In the genomic region with DNA sequence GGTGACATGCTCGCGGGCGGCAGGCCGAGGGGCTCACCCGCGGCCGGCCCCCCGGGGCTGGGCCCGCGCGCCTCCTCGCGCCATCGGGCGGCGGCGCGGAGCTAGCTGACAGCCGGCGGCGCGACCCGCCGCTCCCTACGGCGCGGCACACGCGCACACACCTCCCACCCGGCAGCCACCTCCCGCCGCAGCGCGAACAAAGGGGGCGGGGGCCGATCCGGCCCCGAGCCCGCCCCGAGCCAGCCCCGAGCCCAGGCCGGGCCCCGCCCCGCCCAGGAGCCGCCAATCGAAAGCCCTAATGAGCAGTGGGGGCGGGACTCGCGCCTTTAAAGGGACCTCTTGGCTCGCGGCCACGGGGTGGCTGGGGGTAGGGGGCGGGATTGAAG, we compare ENCODE assay signal across 8 cellular contexts. TPM values are rescaled to one million over a fixed set of nuclear protein-coding genes. Genes with fewer than 3 reads are reported as not detected.
DNase-seq lines count a peak whose midpoint lies in the region; ATAC-seq, FAIRE-seq and TF ChIP-seq lines count a peak whose summit lies in the region.

A gene with protein sequence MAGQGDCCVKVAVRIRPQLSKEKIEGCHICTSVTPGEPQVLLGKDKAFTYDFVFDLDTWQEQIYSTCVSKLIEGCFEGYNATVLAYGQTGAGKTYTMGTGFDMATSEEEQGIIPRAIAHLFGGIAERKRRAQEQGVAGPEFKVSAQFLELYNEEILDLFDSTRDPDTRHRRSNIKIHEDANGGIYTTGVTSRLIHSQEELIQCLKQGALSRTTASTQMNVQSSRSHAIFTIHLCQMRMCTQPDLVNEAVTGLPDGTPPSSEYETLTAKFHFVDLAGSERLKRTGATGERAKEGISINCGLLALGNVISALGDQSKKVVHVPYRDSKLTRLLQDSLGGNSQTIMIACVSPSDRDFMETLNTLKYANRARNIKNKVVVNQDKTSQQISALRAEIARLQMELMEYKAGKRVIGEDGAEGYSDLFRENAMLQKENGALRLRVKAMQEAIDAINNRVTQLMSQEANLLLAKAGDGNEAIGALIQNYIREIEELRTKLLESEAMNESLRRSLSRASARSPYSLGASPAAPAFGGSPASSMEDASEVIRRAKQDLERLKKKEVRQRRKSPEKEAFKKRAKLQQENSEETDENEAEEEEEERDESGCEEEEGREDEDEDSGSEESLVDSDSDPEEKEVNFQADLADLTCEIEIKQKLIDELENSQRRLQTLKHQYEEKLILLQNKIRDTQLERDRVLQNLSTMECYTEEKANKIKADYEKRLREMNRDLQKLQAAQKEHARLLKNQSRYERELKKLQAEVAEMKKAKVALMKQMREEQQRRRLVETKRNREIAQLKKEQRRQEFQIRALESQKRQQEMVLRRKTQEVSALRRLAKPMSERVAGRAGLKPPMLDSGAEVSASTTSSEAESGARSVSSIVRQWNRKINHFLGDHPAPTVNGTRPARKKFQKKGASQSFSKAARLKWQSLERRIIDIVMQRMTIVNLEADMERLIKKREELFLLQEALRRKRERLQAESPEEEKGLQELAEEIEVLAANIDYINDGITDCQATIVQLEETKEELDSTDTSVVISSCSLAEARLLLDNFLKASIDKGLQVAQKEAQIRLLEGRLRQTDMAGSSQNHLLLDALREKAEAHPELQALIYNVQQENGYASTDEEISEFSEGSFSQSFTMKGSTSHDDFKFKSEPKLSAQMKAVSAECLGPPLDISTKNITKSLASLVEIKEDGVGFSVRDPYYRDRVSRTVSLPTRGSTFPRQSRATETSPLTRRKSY (N-terminal part only) (minus strand): TSS at position 198 of the 386 bp plus-strand sequence. CDS start 331 bp downstream, outside the sequence.

- peak within 1 kb of the TSS; percentile 89 for H3K4me3 Mint-ChIP-seq in activated naive CD4-positive, alpha-beta T cell treated with anti-CD3 and anti-CD28 coated beads, Interleukin-2, amount 50 U/mL, for 24 hours
- H3K4me3 Mint-ChIP-seq in progenitor cell of endocrine pancreas (ENCODE audit: low read depth): peak within 1 kb of the TSS; percentile 75

- H3K4me1 Mint-ChIP-seq in activated naive CD4-positive, alpha-beta T cell treated with anti-CD3 and anti-CD28 coated beads, Interleukin-2, amount 50 U/mL, for 24 hours: peaks cover 72% of the 10 kb centered on the region
- H3K4me1 Mint-ChIP-seq in progenitor cell of endocrine pancreas (ENCODE audit: low read depth): peaks cover 18% of the 10 kb centered on the region

- peaks cover 2% of the 10 kb centered on the region for H3K36me3 Mint-ChIP-seq in activated naive CD4-positive, alpha-beta T cell treated with anti-CD3 and anti-CD28 coated beads, Interleukin-2, amount 50 U/mL, for 24 hours
- H3K36me3 Mint-ChIP-seq in progenitor cell of endocrine pancreas (ENCODE audit: insufficient read depth): no peaks in the 10 kb centered on the region

- peak within 1 kb of the TSS; percentile 58; the same call in 1 of the 2 replicates for H2AFZ ChIP-seq in GM23248
- H2AFZ ChIP-seq in Loucy (ENCODE audit: low read length): peak within 1 kb of the TSS; percentile 58; the same call in 1 of the 2 replicates

- H3K4me3 ChIP-seq in GM23248 (peak within 1 kb of the TSS; percentile 66), Loucy (ENCODE audit: low read length, poor library complexity, severe bottlenecking) (peak within 1 kb of the TSS; percentile 77), heart right ventricle (peak within 1 kb of the TSS; percentile 50 to 69 (median 55))

- WGBS in GM23248 (ENCODE audit: low coverage in 1 of 2, low lambda C conversion rate in 2 of 2, missing lambda C conversion rate in 2 of 2), 2 experiments: 0 to 3% methylated on average over 4 to 26 of the region's 53 CpGs
- 0 to 3% methylated on average over 18 to 53 of the region's 53 CpGs for WGBS in heart right ventricle, 2 donors

- H3K27me3 ChIP-seq in GM23248 (replicated peaks; ENCODE audit: insufficient read depth): peaks cover 4% of the 10 kb centered on the region; the same call in 1 of the 2 replicates
- no peaks in the 10 kb centered on the region for H3K27me3 ChIP-seq in Loucy (ENCODE audit: insufficient read depth, low read length, poor library complexity, severe bottlenecking)
- peaks cover 0 to 15% (median 4%) of the 10 kb centered on the region in 7 donors for H3K27me3 ChIP-seq in heart right ventricle

- H3K79me2 ChIP-seq in GM23248 (ENCODE audit: insufficient read depth): no peaks in the 10 kb centered on the region
- H3K79me2 ChIP-seq in Loucy (ENCODE audit: insufficient read depth, low read length): peaks cover 39% of the 10 kb centered on the region

- no peaks in the 10 kb centered on the region for H3K9me3 ChIP-seq in GM23248 (ENCODE audit: low read depth)
- no peaks in the 10 kb centered on the region for H3K9me3 ChIP-seq in Loucy (ENCODE audit: insufficient read depth, low read depth, low read length)
- no peaks in the 10 kb centered on the region for H3K9me3 ChIP-seq in heart right ventricle

- ATAC-seq in SK-N-SH treated with all-trans-retinoic acid at 6 μM for 48 hours (peak; percentile 85), heart right ventricle (peak; percentile 81 to 92 (median 90))

- intact Hi-C loops in heart right ventricle (cut with DNase I): no loop called here

- peak within 1 kb of the TSS; percentile 88 for H3K27ac Mint-ChIP-seq in activated naive CD4-positive, alpha-beta T cell treated with anti-CD3 and anti-CD28 coated beads, Interleukin-2, amount 50 U/mL, for 24 hours
- peak within 1 kb of the TSS; percentile 46 for H3K27ac Mint-ChIP-seq in progenitor cell of endocrine pancreas

- no peaks in the 10 kb centered on the region for H4K20me1 ChIP-seq in GM23248 (ENCODE audit: insufficient read depth)
- H4K20me1 ChIP-seq in Loucy (ENCODE audit: insufficient read depth, low read length, poor library complexity, severe bottlenecking): no peaks in the 10 kb centered on the region

- H3K4me2 ChIP-seq in GM23248 (ENCODE audit: unreplicated experiment) (no peak within 1 kb of the TSS), Loucy (ENCODE audit: low read depth, low read length, poor library complexity, severe bottlenecking) (peak within 1 kb of the TSS; percentile 86)

- H3K9me2 ChIP-seq in GM23248 (ENCODE audit: insufficient read depth) (no peaks in the 10 kb centered on the region), Loucy (replicated peaks; ENCODE audit: low read depth, low read length) (no peaks in the 10 kb centered on the region)

- H3K27me3 Mint-ChIP-seq in activated naive CD4-positive, alpha-beta T cell treated with anti-CD3 and anti-CD28 coated beads, Interleukin-2, amount 50 U/mL, for 24 hours: no peaks in the 10 kb centered on the region
- peaks cover 19% of the 10 kb centered on the region for H3K27me3 Mint-ChIP-seq in progenitor cell of endocrine pancreas

- no peak for FAIRE-seq in urothelium cell line (lab: Jason Lieb, UNC)

- in situ Hi-C loops in GM23248 (cut with MboI): no loop called here

- H3K9ac ChIP-seq in GM23248 (no peak within 1 kb of the TSS), Loucy (ENCODE audit: low read depth, low read length, poor library complexity, severe bottlenecking) (peak within 1 kb of the TSS; percentile 88)

- no peaks in the 10 kb centered on the region for H3K9me3 Mint-ChIP-seq in activated naive CD4-positive, alpha-beta T cell treated with anti-CD3 and anti-CD28 coated beads, Interleukin-2, amount 50 U/mL, for 24 hours
- H3K9me3 Mint-ChIP-seq in progenitor cell of endocrine pancreas (ENCODE audit: low read depth): no peaks in the 10 kb centered on the region

- H3K36me3 ChIP-seq in GM23248 (ENCODE audit: low read depth) (no peaks in the 10 kb centered on the region), Loucy (ENCODE audit: insufficient read depth, low read length) (no peaks in the 10 kb centered on the region), heart right ventricle (no peaks in the 10 kb centered on the region)

- H3F3A ChIP-seq in GM23248 (ENCODE audit: insufficient read depth) (no peaks in the 10 kb centered on the region), Loucy (ENCODE audit: low read depth) (peaks cover 11% of the 10 kb centered on the region)

- TF ChIP-seq CTCF in Loucy (conservative IDR thresholded peaks at IDR 0.05; ENCODE audit: low read length) (no peak), heart right ventricle (IDR thresholded peaks at IDR 0.05) (no peak), progenitor cell of endocrine pancreas (IDR thresholded peaks at IDR 0.05; ENCODE audit: unreplicated experiment) (no peak)

- DNase-seq in EL: peak; percentile 71
- DNase-seq in GM23248: peak; percentile 66
- DNase-seq in heart right ventricle: peak; percentile 75 to 84
- peak; percentile 82 for DNase-seq in progenitor cell of endocrine pancreas (ENCODE audit: low spot score, unreplicated experiment)
- peak; percentile 96 for DNase-seq in urothelium cell line (ENCODE audit: low spot score)

- no peak within 1 kb of the TSS for H3K27ac ChIP-seq in GM23248
- peak within 1 kb of the TSS in 1 of 10 donors; percentile 90 for H3K27ac ChIP-seq in heart right ventricle

- H3K4me1 ChIP-seq in GM23248 (ENCODE audit: insufficient read depth) (peaks cover 5% of the 10 kb centered on the region; the same call in 1 of the 2 replicates), Loucy (ENCODE audit: insufficient read depth, low read length, poor library complexity, severe bottlenecking) (peaks cover 62% of the 10 kb centered on the region), heart right ventricle (peaks cover 3 to 92% (median 34%) of the 10 kb centered on the region in 9 donors)

TF ChIP-seq in SK-N-SH treated with all-trans-retinoic acid at 6 μM for 48 hours, 23 proteins besides CTCF, POLR2A, EP300 and RAD21 (continues in another document):
- no peak for TF ChIP-seq SNAI2 (CRISPR knock-in tag; IDR thresholded peaks at IDR 0.05)
- no peak for TF ChIP-seq ZFP30 (CRISPR knock-in tag; IDR thresholded peaks at IDR 0.05)
- TF ChIP-seq OSR1 (CRISPR knock-in tag; IDR thresholded peaks at IDR 0.05): no peak
- no peak for TF ChIP-seq GLIS3 (CRISPR knock-in tag; IDR thresholded peaks at IDR 0.05)
- no peak for TF ChIP-seq TOX (CRISPR knock-in tag; IDR thresholded peaks at IDR 0.05; ENCODE audit: borderline replicate concordance)

RNA-seq across cellular contexts. Expression of the gene that starts here (rescaled TPM):
- total RNA-seq in GM23248 (2014; rRNA removed; shearing (Covaris generic)): under 0.01 TPM in 1 of 2 replicates, not detected in the other
- 0.03 and 0.04 TPM in 2 replicates for polyA plus RNA-seq in GM23248 (2016; fragmentation: Nextera tagmentation; extraction: Ambion mirVana)
- total RNA-seq in heart right ventricle: 1 to 10 TPM in 1 of 10 donors, under 1 TPM in 9; 0.32 to 2.6 (median 0.41) TPM
- under 1 TPM; 0.10 to 0.44 TPM for polyA plus RNA-seq in heart right ventricle
- total RNA-seq in progenitor cell of endocrine pancreas: 10.1 and 11.4 TPM in 2 replicates

Comparison
In these comparisons a context has a peak if more than half of its experiments do, and no peak if none do; other contexts are left out.
1. Peak in DNase-seq and H3K4me3 ChIP-seq in GM23248; RNA of the gene not detected or under 1 TPM.